ENCODE assay signal across 13 cellular contexts in genomic region chr2:217418544-217418943, GRCh38.
DNase-seq lines count a peak whose midpoint lies in the region; ATAC-seq and TF ChIP-seq lines count a peak whose summit lies in the region.
"Had no signal": no experiment of that assay in that cellular context is flagged by ENCODE, and none has a peak within 500 bp of the region (broad histone marks: within the 10 kb centered on the region; RNA-seq: fewer than 3 reads in every experiment).

No MANE protein-coding gene starts in this region.

- H3F3A ChIP-seq in GM23248 (ENCODE audit: insufficient read depth) = peaks cover 33% of the 10 kb centered on the region

- H3K9me2 ChIP-seq in GM23248 (ENCODE audit: insufficient read depth) = no peaks in the 10 kb centered on the region

- ATAC-seq in omental fat pad (ENCODE audit: low FRiP score) (peak; percentile 85), thoracic aorta (ENCODE audit: insufficient number of reproducible peaks, low FRiP score, low read depth) (no peak), GM19463 (IDR thresholded peaks at IDR 0.05; ENCODE audit: unreplicated experiment) (no peak)

- whole genome bisulfite sequencing in GM23248 (ENCODE audit: low coverage in 1 of 2, low lambda C conversion rate in 2 of 2, missing lambda C conversion rate in 2 of 2), 2 experiments = 23 to 25% methylated on average over 3 of the region's 3 CpGs

- H3K4me1 ChIP-seq in GM23248 (ENCODE audit: insufficient read depth) = peaks cover 31% of the 10 kb centered on the region
- H3K4me1 ChIP-seq in thoracic aorta (ENCODE audit: control insufficient read depth in 1 of 2, low read depth in 2 of 2) = peaks cover 29 to 52% of the 10 kb centered on the region in 2 donors

- peak overlapping the region; percentile 44 for H3K4me3 ChIP-seq in GM23248
- H3K4me3 ChIP-seq in coronary artery = peak overlapping the region; percentile 17
- peak overlapping the region; percentile 25 for H3K4me3 ChIP-seq in thoracic aorta

- in situ Hi-C loops in GM23248 (cut with MboI) = no loop called here

- no peaks in the 10 kb centered on the region for H3K79me2 ChIP-seq in GM23248 (ENCODE audit: insufficient read depth)

- no peaks in the 10 kb centered on the region for H4K20me1 ChIP-seq in GM23248 (ENCODE audit: insufficient read depth)

- H3K9me3 ChIP-seq in GM23248 (ENCODE audit: low read depth) (no peaks in the 10 kb centered on the region), thoracic aorta (no peaks in the 10 kb centered on the region)

- H3K27me3 ChIP-seq in GM23248 (replicated peaks; ENCODE audit: insufficient read depth) (no peaks in the 10 kb centered on the region), thoracic aorta (replicated peaks; ENCODE audit: insufficient read depth) (no peaks in the 10 kb centered on the region)

- DNase-seq in GM23248 = peak; percentile 47
- no peak for DNase-seq in coronary artery (ENCODE audit: low spot score)
- DNase-seq in omental fat pad (ENCODE audit: low spot score) = no peak
- DNase-seq in thoracic aorta (ENCODE audit: low spot score) = no peak
- DNase-seq in GM03348 (ENCODE audit: low spot score) = no peak
- no peak for DNase-seq in COLO829 (ENCODE audit: low spot score)
- DNase-seq: AML-193, COR-L47, Kasumi-1, NCI-H1105 treated with DMSO at 0.1 percent for 48 hours, NCI-H187, NCI-H524 treated with DMSO at 0.1 percent for 48 hours had no signal

- no peak for TF ChIP-seq CTCF in coronary artery (IDR thresholded peaks at IDR 0.05)
- TF ChIP-seq CTCF in omental fat pad (IDR thresholded peaks at IDR 0.05) = no peak
- TF ChIP-seq CTCF in thoracic aorta (IDR thresholded peaks at IDR 0.05) = no peak

- H3K9ac ChIP-seq in GM23248 = peak overlapping the region; percentile 15; the same call in 1 of the 2 replicates

- H3K27ac ChIP-seq in GM23248 (peak overlapping the region; percentile 67), coronary artery (peak overlapping the region; percentile 62), thoracic aorta (peak overlapping the region; percentile 20 to 45)

- peak overlapping the region; percentile 86 for H3K4me2 ChIP-seq in GM23248 (ENCODE audit: unreplicated experiment)

- H3K36me3 ChIP-seq in GM23248 (ENCODE audit: low read depth) (no peaks in the 10 kb centered on the region), thoracic aorta (no peaks in the 10 kb centered on the region)

- peak overlapping the region; percentile 45 for H2AFZ ChIP-seq in GM23248
